In genomic region chr22:41800348-41801146, GRCh38 we compare ENCODE assay signal across 8 cellular contexts. TPM values are rescaled to one million over a fixed set of nuclear protein-coding genes. Genes with fewer than 3 reads are reported as not detected.
DNase-seq lines count a peak whose midpoint lies in the region; ATAC-seq and TF ChIP-seq lines count a peak whose summit lies in the region.

TSS of gene CCDC134 (plus strand) at chr22:41800679. CDS start at chr22:41808891, 8,212 bp downstream.

- H3K9me3 ChIP-seq in cardiac muscle cell (ENCODE audit: low read depth) (no peaks in the 10 kb centered on the region), trophoblast cell (ENCODE audit: insufficient read depth, low read depth, low read length) (peaks cover 2% of the 10 kb centered on the region), transverse colon (no peaks in the 10 kb centered on the region)

- peaks cover 1% of the 10 kb centered on the region for H3K79me2 ChIP-seq in trophoblast cell (ENCODE audit: control insufficient read depth, insufficient read depth, low read length, poor library complexity)

- TF ChIP-seq CTCF in GM10266 (IDR thresholded peaks at IDR 0.05; ENCODE audit: control insufficient read depth, insufficient read depth, low read depth, missing control alignments) (no peak), cardiac muscle cell (IDR thresholded peaks at IDR 0.05; ENCODE audit: low read depth, low read length) (no peak), transverse colon (IDR thresholded peaks at IDR 0.05) (peak in 1 of 5 experiments; percentile 8)

- no peaks in the 10 kb centered on the region for H3K27me3 Mint-ChIP-seq in activated naive CD8-positive, alpha-beta T cell treated with anti-CD3 and anti-CD28 coated beads, Interleukin-2, amount 50 U/mL, for 24 hours

- peak within 1 kb of the TSS; percentile 87 for H4K91ac ChIP-seq in trophoblast cell (ENCODE audit: low read depth, low read length)

- peak within 1 kb of the TSS; percentile 94 for H3K27ac Mint-ChIP-seq in activated naive CD8-positive, alpha-beta T cell treated with anti-CD3 and anti-CD28 coated beads, Interleukin-2, amount 50 U/mL, for 24 hours

- peak within 1 kb of the TSS; percentile 73 for H3K18ac ChIP-seq in trophoblast cell (ENCODE audit: low read length)

- ATAC-seq in HG02610 (IDR thresholded peaks at IDR 0.05; ENCODE audit: unreplicated experiment): peak; percentile 93
- peak; percentile 99 for ATAC-seq in activated naive CD8-positive, alpha-beta T cell treated with anti-CD3 and anti-CD28 coated beads, Interleukin-2, amount 50 U/mL, for 24 hours

- H3K4me3 Mint-ChIP-seq in activated naive CD8-positive, alpha-beta T cell treated with anti-CD3 and anti-CD28 coated beads, Interleukin-2, amount 50 U/mL, for 24 hours: peak within 1 kb of the TSS; percentile 95

- H4K8ac ChIP-seq in trophoblast cell (ENCODE audit: low read depth, low read length): peak within 1 kb of the TSS; percentile 96

- TF ChIP-seq POLR2A in transverse colon (IDR thresholded peaks at IDR 0.05): peak; percentile 92

- H3K36me3 Mint-ChIP-seq in activated naive CD8-positive, alpha-beta T cell treated with anti-CD3 and anti-CD28 coated beads, Interleukin-2, amount 50 U/mL, for 24 hours (ENCODE audit: low read depth): peaks cover 15% of the 10 kb centered on the region

- peak within 1 kb of the TSS; percentile 76 for H2AFZ ChIP-seq in trophoblast cell (ENCODE audit: insufficient read depth, low read length, poor library complexity)

- H3K4me1 ChIP-seq in cardiac muscle cell (ENCODE audit: low read depth) (peaks cover 12% of the 10 kb centered on the region), trophoblast cell (ENCODE audit: control insufficient read depth in 1 of 2, insufficient read depth in 2 of 2, low read length in 2 of 2) (peaks cover 11 to 13% of the 10 kb centered on the region in 2 experiments), transverse colon (peaks cover 10 to 23% (median 18%) of the 10 kb centered on the region in 4 donors)

- no peak within 1 kb of the TSS for H3K23ac ChIP-seq in trophoblast cell (ENCODE audit: low read length)

- H3K27ac ChIP-seq in cardiac muscle cell (peak within 1 kb of the TSS; percentile 62), trophoblast cell (ENCODE audit: low read depth, low read length) (peak within 1 kb of the TSS; percentile 16), transverse colon (peak within 1 kb of the TSS; percentile 86 to 91 (median 88))

- H2BK12ac ChIP-seq in trophoblast cell (ENCODE audit: low read length): peak within 1 kb of the TSS; percentile 5

- TF ChIP-seq EP300 in transverse colon (IDR thresholded peaks at IDR 0.05; ENCODE audit: low read depth): no peak

- H2BK5ac ChIP-seq in trophoblast cell (ENCODE audit: low read depth, low read length, poor library complexity): peak within 1 kb of the TSS; percentile 51

- DNase-seq in GM10266 (ENCODE audit: extremely low spot score) (peak; percentile 92), NCI-H128 (lab: John Stamatoyannopoulos, UW; ENCODE audit: unreplicated experiment) (peak; percentile 57), T follicular helper cell (ENCODE audit: low read depth) (peak; percentile 82), cardiac muscle cell (ENCODE audit: low read depth in 1 of 2, low spot score in 1 of 2) (peak; percentile 90 to 94), trophoblast cell (peak; percentile 90), transverse colon (peak; percentile 94)
- peak; percentile 94 for DNase-seq in activated naive CD8-positive, alpha-beta T cell treated with anti-CD3 and anti-CD28 coated beads, Interleukin-2, amount 50 U/mL, for 24 hours

- H3K79me1 ChIP-seq in trophoblast cell (ENCODE audit: low read length): peaks cover 12% of the 10 kb centered on the region

- in situ Hi-C loops in transverse colon (cut with MboI; ENCODE audit: low pct_ligation_motif_present in 1 of 4, low pct_unique_long_range_greater_than_20kb in 1 of 4, low sequenced_read_pairs in 3 of 4): loop anchor here in 2 of 4 donors (10.0 to 25.0 kb wide), 2 partner anchors 137 to 144 kb away; partner anchors contain the start of genes CENPM (in 2 of the 2) and TNFRSF13C (in 1 of the 2)

- H3K4me1 Mint-ChIP-seq in activated naive CD8-positive, alpha-beta T cell treated with anti-CD3 and anti-CD28 coated beads, Interleukin-2, amount 50 U/mL, for 24 hours: peaks cover 39% of the 10 kb centered on the region

- no peaks in the 10 kb centered on the region for H3K9me3 Mint-ChIP-seq in activated naive CD8-positive, alpha-beta T cell treated with anti-CD3 and anti-CD28 coated beads, Interleukin-2, amount 50 U/mL, for 24 hours

- no CpG with 5 or more reads among the region's 52 CpGs for WGBS in trophoblast cell (ENCODE audit: extremely low coverage, insufficient coverage, insufficient read length)
- WGBS in transverse colon (ENCODE audit: low coverage in 1 of 2), 2 donors: 0 to 1% methylated on average over 1 to 36 of the region's 52 CpGs

- intact Hi-C loops in transverse colon (cut with DNase I; ENCODE audit: low total_unique reads): loop anchor here (10.0 kb wide), 1 partner anchor 56 kb away; no protein-coding TSS in a partner anchor

- H3K36me3 ChIP-seq in cardiac muscle cell (no peaks in the 10 kb centered on the region), trophoblast cell (ENCODE audit: control insufficient read depth in 1 of 2, insufficient read depth in 2 of 2, low read length in 2 of 2) (no peaks in the 10 kb centered on the region), transverse colon (no peaks in the 10 kb centered on the region)

- H3K4me3 ChIP-seq in cardiac muscle cell (peak within 1 kb of the TSS; percentile 52), trophoblast cell (ENCODE audit: low read depth, low read length) (peak within 1 kb of the TSS; percentile 88), transverse colon (peak within 1 kb of the TSS; percentile 44 to 91 (median 74))

- peak within 1 kb of the TSS; percentile 85 for H3K9ac ChIP-seq in trophoblast cell (ENCODE audit: low read length)

- H3K14ac ChIP-seq in trophoblast cell (ENCODE audit: low read length): peak within 1 kb of the TSS; percentile 84

- no peak within 1 kb of the TSS for H2BK120ac ChIP-seq in trophoblast cell (ENCODE audit: insufficient read depth, low read length, poor library complexity)

- peak within 1 kb of the TSS; percentile 78 for H4K12ac ChIP-seq in trophoblast cell (ENCODE audit: low read depth, low read length)

- H3K4me2 ChIP-seq in trophoblast cell (ENCODE audit: low read length): peak within 1 kb of the TSS; percentile 98

- peak within 1 kb of the TSS; percentile 49 for H3K4ac ChIP-seq in trophoblast cell (ENCODE audit: low read depth, low read length)

- H3K27me3 ChIP-seq in cardiac muscle cell (no peaks in the 10 kb centered on the region), trophoblast cell (ENCODE audit: insufficient read depth, low read length) (no peaks in the 10 kb centered on the region), transverse colon (no peaks in the 10 kb centered on the region)

- H2AK5ac ChIP-seq in trophoblast cell (ENCODE audit: low read length): peak within 1 kb of the TSS; percentile 13

RNA-seq across cellular contexts. Expression of gene CCDC134, which starts in this region (rescaled TPM):
- total RNA-seq in cardiac muscle cell (14.8 and 19.3 TPM in 2 replicates), transverse colon (1 to 10 TPM in 2 of 4 donors, not detected in 2; 5.9 to 9.8 TPM)
- polyA plus RNA-seq in cardiac muscle cell: 10.3 and 11.5 TPM in 2 replicates
- polyA plus RNA-seq in trophoblast cell (2013): 5.6 and 5.9 TPM in 2 replicates

Comparison
In these comparisons a context has a peak if more than half of its experiments do, and no peak if none do; other contexts are left out.
1. Peak in every context shown above with its lines: DNase-seq, ATAC-seq, H3K4me3 ChIP-seq and H3K27ac ChIP-seq.
2. H3K27ac ChIP-seq: peak in every context shown above with its lines; median percentile 88 in transverse colon; 62 in cardiac muscle cell; 16 in trophoblast cell.